Comparison of ENCODE assay signal across 8 cellular contexts in the genomic region with DNA sequence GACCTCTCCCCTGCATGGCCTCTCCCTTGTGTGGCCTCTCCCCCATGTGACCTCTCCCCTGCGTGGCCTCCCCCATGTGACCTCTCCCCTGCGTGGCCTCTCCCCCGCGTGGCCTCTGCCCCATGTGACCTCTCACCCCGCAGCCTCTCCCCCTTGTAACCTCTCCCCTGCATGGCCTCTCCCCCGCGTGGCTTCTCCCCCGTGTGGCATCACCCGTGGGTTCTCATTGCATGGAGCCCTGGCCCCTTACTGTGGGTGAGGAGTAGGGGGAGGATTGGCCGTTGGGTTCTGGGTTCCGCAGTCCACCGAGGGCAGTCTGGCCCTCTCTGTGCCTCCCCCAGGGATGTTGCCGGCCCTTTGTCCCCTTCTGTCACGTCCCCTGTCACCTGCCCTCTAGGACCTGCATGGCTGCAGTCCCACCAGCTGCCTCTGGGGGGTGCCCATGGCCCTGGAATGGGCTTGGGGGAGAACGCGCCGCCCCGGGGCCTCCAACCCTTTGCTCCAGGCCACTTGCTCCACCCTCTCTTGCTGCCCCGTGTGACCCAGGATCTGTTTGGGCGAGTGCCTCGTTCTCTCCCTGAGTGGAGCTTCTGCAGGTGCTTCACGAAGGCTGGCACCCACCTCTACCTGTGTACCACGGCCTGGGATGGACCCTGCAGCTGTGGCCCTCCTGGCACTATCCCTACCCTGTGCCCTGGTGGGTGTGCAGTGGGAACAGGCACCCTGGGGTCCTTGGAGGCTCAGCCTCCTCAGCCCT.
DNase-seq lines count a peak whose midpoint lies in the region; ATAC-seq and TF ChIP-seq lines count a peak whose summit lies in the region.

No MANE protein-coding gene starts in this region.

- in situ Hi-C loops in brain microvascular endothelial cell (cut with HindIII; ENCODE audit: low pct_ligation_motif_present, low sequenced_read_pairs), result no loop called here

- peak; percentile 83 for DNase-seq in GM06990 (ENCODE audit: extremely low read depth, insufficient read length)
- DNase-seq in NCI-H2171 (lab: John Stamatoyannopoulos, UW), result peak; percentile 67
- peak; percentile 97 for DNase-seq in WERI-Rb-1
- peak; percentile 35 for DNase-seq in brain microvascular endothelial cell
- peak; percentile 41 for DNase-seq in iris pigment epithelial cell (ENCODE audit: low read depth)
- peak; percentile 95 for DNase-seq in stimulated activated CD4-positive, alpha-beta T cell treated with anti-CD3 and anti-CD28 coated beads, Interleukin-15, amount 100 ng/mL, for 24 hours

- H3K36me3 ChIP-seq in GM06990 (ENCODE audit: control insufficient read depth, insufficient read depth, low read length) (no peaks in the 10 kb centered on the region), WERI-Rb-1 (peaks cover 8% of the 10 kb centered on the region), brain microvascular endothelial cell (replicated peaks) (no peaks in the 10 kb centered on the region)

- peak; percentile 99 for TF ChIP-seq CTCF in GM06990 (IDR thresholded peaks at IDR 0.05; ENCODE audit: insufficient read depth, low read length, poor library complexity, severe bottlenecking)
- peak; percentile 99 for TF ChIP-seq CTCF in WERI-Rb-1 (IDR thresholded peaks at IDR 0.05; ENCODE audit: low read depth, low read length)
- TF ChIP-seq CTCF in brain microvascular endothelial cell (IDR thresholded peaks at IDR 0.05; ENCODE audit: low read depth, low read length, missing control alignments), result peak; percentile 98

- H3K27me3 ChIP-seq in GM06990 (replicated peaks; ENCODE audit: control insufficient read depth, insufficient read depth, low read length) (no peaks in the 10 kb centered on the region), WERI-Rb-1 (ENCODE audit: insufficient read depth, low read depth, severe bottlenecking) (no peaks in the 10 kb centered on the region), brain microvascular endothelial cell (replicated peaks) (peaks cover 4% of the 10 kb centered on the region)

- H3K4me3 ChIP-seq in GM06990 (replicated peaks; ENCODE audit: low read depth, low read length) (peak overlapping the region; percentile 26; the same call in 1 of the 2 replicates), WERI-Rb-1 (ENCODE audit: low read depth, low read length) (no peak overlapping the region), brain microvascular endothelial cell (ENCODE audit: low read depth, low read length) (no peak overlapping the region)

- no peaks in the 10 kb centered on the region for H3K9me3 ChIP-seq in WERI-Rb-1 (ENCODE audit: severe bottlenecking)

- peak; percentile 80 for ATAC-seq in HG02759 (IDR thresholded peaks at IDR 0.05; ENCODE audit: unreplicated experiment)
- no peak for ATAC-seq in GM18858 (IDR thresholded peaks at IDR 0.05; ENCODE audit: unreplicated experiment)

- H3K27ac ChIP-seq in WERI-Rb-1 (peak overlapping the region; percentile 57), brain microvascular endothelial cell (no peak overlapping the region)

Comparison
In these comparisons a context has a peak if more than half of its experiments do, and no peak if none do; other contexts are left out.
1. DNase-seq: peak in every context shown above with its lines; median percentile 97 in WERI-Rb-1; 95 in stimulated activated CD4-positive, alpha-beta T cell treated with anti-CD3 and anti-CD28 coated beads, Interleukin-15, amount 100 ng/mL, for 24 hours; 83 in GM06990; 67 in NCI-H2171; 41 in iris pigment epithelial cell; 35 in brain microvascular endothelial cell.